In the genomic region with DNA sequence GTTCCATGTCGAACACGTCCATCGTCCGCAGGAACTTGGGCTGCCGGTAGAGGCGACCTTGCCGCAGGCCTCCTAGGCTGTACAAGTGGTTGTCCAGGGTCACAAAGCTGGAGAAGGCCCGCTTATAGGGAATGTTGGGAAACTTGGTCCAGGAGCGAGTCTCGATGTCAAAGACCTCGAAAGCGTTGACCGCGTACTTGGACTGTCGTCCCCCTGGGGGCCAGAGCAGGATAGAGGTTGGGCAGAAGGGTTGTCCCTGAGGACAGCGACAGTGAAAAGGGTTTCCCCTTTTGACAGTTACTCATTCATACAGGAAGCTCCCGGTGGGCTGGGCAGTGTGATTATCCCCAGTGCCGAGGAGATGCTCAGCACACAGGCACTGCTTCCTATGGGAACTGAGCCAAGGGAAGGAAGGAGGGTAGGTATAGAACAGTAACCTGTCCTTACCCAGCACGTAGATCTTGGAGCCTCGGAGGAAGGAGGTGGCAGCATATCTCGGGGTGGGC, we compare ENCODE assay signal across 1 cellular context.
TF ChIP-seq lines count a peak whose summit lies in the region.

No MANE protein-coding gene starts in this region.

TF ChIP-seq in H1, 55 proteins besides CTCF, POLR2A, EP300 and RAD21:
- no peak for TF ChIP-seq BCL11A (IDR thresholded peaks at IDR 0.05; ENCODE audit: low read depth in 2 of 2, low read length in 2 of 2)
- TF ChIP-seq SIX5 (IDR thresholded peaks at IDR 0.05; ENCODE audit: low read depth, low read length) = no peak
- no peak for TF ChIP-seq CTBP2 (IDR thresholded peaks at IDR 0.05; ENCODE audit: borderline replicate concordance, insufficient read depth, insufficient read length, low read length)
- no peak for TF ChIP-seq TAF1 (IDR thresholded peaks at IDR 0.05; ENCODE audit: low read depth, low read length)
- TF ChIP-seq POU5F1 (IDR thresholded peaks at IDR 0.05; ENCODE audit: low read depth, low read length) = no peak
- TF ChIP-seq KDM1A (IDR thresholded peaks at IDR 0.05; ENCODE audit: borderline replicate concordance, low read length) = no peak
- TF ChIP-seq EGR1 (IDR thresholded peaks at IDR 0.05; ENCODE audit: borderline replicate concordance, low read depth, low read length) = no peak
- no peak for TF ChIP-seq TCF12 (IDR thresholded peaks at IDR 0.05; ENCODE audit: low read depth, low read length)
- no peak for TF ChIP-seq HDAC6 (IDR thresholded peaks at IDR 0.05; ENCODE audit: low read depth, low read length)
- TF ChIP-seq FOSL1 (IDR thresholded peaks at IDR 0.05; ENCODE audit: insufficient read depth, low read depth, low read length) = no peak
- TF ChIP-seq BACH1 (IDR thresholded peaks at IDR 0.05; ENCODE audit: low read length) = no peak
- no peak for TF ChIP-seq ZNF274 (IDR thresholded peaks at IDR 0.05; ENCODE audit: borderline replicate concordance, extremely low read depth, low read length)
- TF ChIP-seq SIRT6 (IDR thresholded peaks at IDR 0.05; ENCODE audit: low read length) = no peak
- TF ChIP-seq JUN (IDR thresholded peaks at IDR 0.05; ENCODE audit: low read depth, low read length) = no peak
- no peak for TF ChIP-seq ASH2L (IDR thresholded peaks at IDR 0.05; ENCODE audit: low read length)
- no peak for TF ChIP-seq HDAC2 (IDR thresholded peaks at IDR 0.05; ENCODE audit: borderline replicate concordance in 1 of 2, low read depth in 2 of 2, low read length in 2 of 2)
- no peak for TF ChIP-seq CEBPB (IDR thresholded peaks at IDR 0.05; ENCODE audit: low read depth, low read length)
- no peak for TF ChIP-seq NANOG (IDR thresholded peaks at IDR 0.05; ENCODE audit: insufficient read depth, low read depth, low read length, poor library complexity, severe bottlenecking)
- TF ChIP-seq RFX5 (IDR thresholded peaks at IDR 0.05; ENCODE audit: borderline replicate concordance, low read depth, low read length) = no peak
- no peak for TF ChIP-seq RXRA (IDR thresholded peaks at IDR 0.05; ENCODE audit: insufficient read depth, low read depth, low read length)
